Comparison of ENCODE assay signal across 19 cellular contexts in the genomic region with DNA sequence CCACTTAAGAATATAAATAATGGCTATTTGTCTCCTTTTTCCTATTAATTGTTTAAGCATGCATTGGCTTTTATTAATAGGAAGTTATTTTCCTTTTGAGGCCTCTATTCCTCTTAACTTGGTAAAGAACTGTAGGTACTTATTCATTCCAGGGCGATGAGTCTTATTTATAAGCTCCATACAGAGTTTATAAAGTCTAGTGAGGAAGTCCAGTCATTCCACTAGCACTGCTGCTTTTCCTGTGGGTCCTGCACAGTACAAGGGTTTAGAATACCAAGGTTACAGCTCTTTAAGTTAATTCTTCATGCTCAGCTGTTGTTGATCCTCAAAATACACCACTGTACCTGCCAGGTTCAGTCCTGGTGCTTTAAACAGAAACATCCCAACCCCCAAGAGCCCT.
"Had no signal": no experiment of that assay in that cellular context is flagged by ENCODE, and none has a peak within 500 bp of the region (broad histone marks: within the 10 kb centered on the region; RNA-seq: fewer than 3 reads in every experiment).

No MANE protein-coding gene starts in this region.

- DNase-seq: activated B cell treated with CpG ODN at 0.5 μM for 24 hours; activated CD4-positive, alpha-beta T cell treated with anti-CD3 and anti-CD28 coated beads for 48 hours; activated CD8-positive, alpha-beta memory T cell treated with anti-CD3 and anti-CD28 coated beads, Interleukin-2, amount 50 U/mL, for 4 hours; activated CD8-positive, alpha-beta T cell treated with anti-CD3 and anti-CD28 coated beads for 36 hours; activated effector memory CD4-positive, alpha-beta T cell treated with Interleukin-2 at 50 U/mL for 16 hours; activated T-cell treated with anti-CD3 and anti-CD28 coated beads, Interleukin-2, amount 50 U/mL, for 48 hours; adrenal gland; erythroblast; gastrocnemius medialis; heart left ventricle; naive thymus-derived CD8-positive, alpha-beta T cell; pancreas; stimulated activated CD4-positive, alpha-beta T cell treated with anti-CD3 and anti-CD28 coated beads, Interleukin-1b, Interleukin-23, amount 100 ng/mL, for 48 hours; stimulated activated CD8-positive, alpha-beta memory T cell treated with anti-CD3 and anti-CD28 coated beads, Interleukin-4, amount 100 ng/mL, for 48 hours; stimulated activated naive CD4-positive, alpha-beta T cell; T-helper 1 cell; T-helper 9 cell had no signal

- H3K4me1 Mint-ChIP-seq: activated B cell treated with CpG ODN at 0.5 μM for 24 hours; activated naive CD4-positive, alpha-beta T cell treated with anti-CD3 and anti-CD28 coated beads, Interleukin-2, amount 50 U/mL, for 24 hours; naive thymus-derived CD8-positive, alpha-beta T cell had no signal

- H3K36me3 Mint-ChIP-seq: activated naive CD4-positive, alpha-beta T cell treated with anti-CD3 and anti-CD28 coated beads, Interleukin-2, amount 50 U/mL, for 24 hours; naive thymus-derived CD8-positive, alpha-beta T cell had no signal

- H3K27ac Mint-ChIP-seq: activated B cell treated with CpG ODN at 0.5 μM for 24 hours; activated CD8-positive, alpha-beta T cell treated with anti-CD3 and anti-CD28 coated beads for 36 hours; activated naive CD4-positive, alpha-beta T cell treated with anti-CD3 and anti-CD28 coated beads, Interleukin-2, amount 50 U/mL, for 24 hours; endodermal cell; naive thymus-derived CD8-positive, alpha-beta T cell had no signal

- ATAC-seq: activated CD8-positive, alpha-beta T cell treated with anti-CD3 and anti-CD28 coated beads for 36 hours; gastrocnemius medialis; heart left ventricle; naive thymus-derived CD8-positive, alpha-beta T cell; pancreas had no signal

- H3K4me3 Mint-ChIP-seq: activated B cell treated with CpG ODN at 0.5 μM for 24 hours; activated CD8-positive, alpha-beta T cell treated with anti-CD3 and anti-CD28 coated beads for 36 hours; activated naive CD4-positive, alpha-beta T cell treated with anti-CD3 and anti-CD28 coated beads, Interleukin-2, amount 50 U/mL, for 24 hours; endodermal cell; naive thymus-derived CD8-positive, alpha-beta T cell had no signal

- H3K9me3 Mint-ChIP-seq: activated B cell treated with CpG ODN at 0.5 μM for 24 hours; activated CD8-positive, alpha-beta T cell treated with anti-CD3 and anti-CD28 coated beads for 36 hours; activated naive CD4-positive, alpha-beta T cell treated with anti-CD3 and anti-CD28 coated beads, Interleukin-2, amount 50 U/mL, for 24 hours; naive thymus-derived CD8-positive, alpha-beta T cell had no signal

- H3K27me3 Mint-ChIP-seq: activated B cell treated with CpG ODN at 0.5 μM for 24 hours; activated CD8-positive, alpha-beta T cell treated with anti-CD3 and anti-CD28 coated beads for 36 hours; activated naive CD4-positive, alpha-beta T cell treated with anti-CD3 and anti-CD28 coated beads, Interleukin-2, amount 50 U/mL, for 24 hours; naive thymus-derived CD8-positive, alpha-beta T cell had no signal
